ENCODE assay signal across 20 cellular contexts in the genomic region with DNA sequence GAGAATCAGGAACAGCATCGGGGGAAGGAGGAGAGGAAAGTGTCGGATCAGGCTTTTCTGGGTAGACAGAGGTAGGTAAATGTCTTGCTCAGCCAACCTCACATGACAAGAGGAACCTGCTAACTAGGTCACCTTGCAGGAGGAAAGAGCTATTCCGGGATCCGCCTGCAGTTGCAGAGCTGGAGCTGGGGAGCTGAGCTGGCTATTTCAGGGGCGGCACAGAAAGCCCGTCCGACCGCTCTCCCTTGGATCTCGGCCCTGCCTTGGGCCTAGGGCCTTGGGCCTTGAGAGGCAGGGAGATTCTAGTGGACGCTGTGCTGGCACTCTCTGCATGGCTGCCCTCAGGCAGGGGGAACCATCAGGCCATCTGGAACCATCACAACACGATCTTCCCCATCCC. TPM values are rescaled to one million over a fixed set of nuclear protein-coding genes. Genes with fewer than 3 reads are reported as not detected.
DNase-seq lines count a peak whose midpoint lies in the region; ATAC-seq, FAIRE-seq and TF ChIP-seq lines count a peak whose summit lies in the region.
"Had no signal": no experiment of that assay in that cellular context is flagged by ENCODE, and none has a peak within 500 bp of the region (broad histone marks: within the 10 kb centered on the region; RNA-seq: fewer than 3 reads in every experiment).

No MANE protein-coding gene starts in this region.

- DNase-seq in breast epithelium (ENCODE audit: low spot score in 2 of 2) (peak; percentile 58 to 74), MCF 10A (ENCODE audit: unreplicated experiment) (no peak), cerebellum (ENCODE audit: low spot score) (peak; percentile 75), middle frontal gyrus (ENCODE audit: extremely low spot score, low spot score) (peak; percentile 27), thyroid gland (peak; percentile 76 to 82), NCI-H187 (lab: John Stamatoyannopoulos, UW) (no peak), urothelium cell line (ENCODE audit: low spot score) (no peak)
- no peak for DNase-seq in activated CD8-positive, alpha-beta T cell treated with anti-CD3 and anti-CD28 coated beads, Interleukin-2, amount 10 ng/mL, durations not matched to agents 7 days and 5 days
- DNase-seq: activated naive CD4-positive, alpha-beta T cell treated with anti-CD3 and anti-CD28 coated beads, Interleukin-2, amount 50 U/mL, for 16 hours; activated T-cell treated with anti-CD3 and anti-CD28 coated beads for 4 hours; DMS79; erythroblast; NCI-H1436 treated with DMSO at 0.1 percent for 48 hours; NCI-H345; NK-92 treated with Interleukin-12 subunit alpha and Interleukin-12 subunit beta, amount 100 ng/mL, for 24 hours; spleen had no signal

- no peak for ATAC-seq in activated CD8-positive, alpha-beta T cell treated with anti-CD3 and anti-CD28 coated beads, Interleukin-2, amount 10 ng/mL, durations not matched to agents 7 days and 5 days
- ATAC-seq: A549, gastroesophageal sphincter had no signal

- H3K9me3 Mint-ChIP-seq in MCF 10A (ENCODE audit: unreplicated experiment): no peaks in the 10 kb centered on the region
- no peaks in the 10 kb centered on the region for H3K9me3 Mint-ChIP-seq in activated CD8-positive, alpha-beta T cell treated with anti-CD3 and anti-CD28 coated beads, Interleukin-2, amount 10 ng/mL, durations not matched to agents 7 days and 5 days (ENCODE audit: insufficient read depth)

- no TSS peak for BruUV-seq in MCF 10A (replicated peaks; lab: Mats Ljungman, UMichigan)

- 33 to 62% methylated on average over 3 to 11 of the region's 11 CpGs for WGBS in thyroid gland, 2 donors

- H3K36me3 Mint-ChIP-seq in MCF 10A (ENCODE audit: insufficient read depth, unreplicated experiment): no peaks in the 10 kb centered on the region
- no peaks in the 10 kb centered on the region for H3K36me3 Mint-ChIP-seq in activated CD8-positive, alpha-beta T cell treated with anti-CD3 and anti-CD28 coated beads, Interleukin-2, amount 10 ng/mL, durations not matched to agents 7 days and 5 days (ENCODE audit: low read depth)

- no peaks in the 10 kb centered on the region for H3K9me3 ChIP-seq in breast epithelium
- no peaks in the 10 kb centered on the region for H3K9me3 ChIP-seq in thyroid gland
- H3K9me3 ChIP-seq: A549, gastroesophageal sphincter, spleen, thoracic aorta had no signal

- intact Hi-C loops in breast epithelium (cut with DNase I; ENCODE audit: low total_unique reads): no loop called here
- intact Hi-C loops in MCF 10A (cut with micrococcal nuclease): no loop called here
- intact Hi-C loops in thyroid gland (cut with DNase I): no loop called here

- CTCF ChIA-PET in MCF 10A (lab: Yijun Ruan, JAX): interaction anchor here (1.0 kb wide), 1 partner anchor 14 kb away, joined by 3 read pairs; no protein-coding TSS in a partner anchor
- CTCF ChIA-PET in activated CD8-positive, alpha-beta T cell treated with anti-CD3 and anti-CD28 coated beads, Interleukin-2, amount 10 ng/mL, durations not matched to agents 7 days and 5 days (lab: Charles Lee): interaction anchor here (0.6 kb wide), 1 partner anchor 246 kb away, joined by 3 read pairs; no protein-coding TSS in a partner anchor

- no peak overlapping the region for H3K27ac Mint-ChIP-seq in MCF 10A (ENCODE audit: low read depth, unreplicated experiment)
- no peak overlapping the region for H3K27ac Mint-ChIP-seq in activated CD8-positive, alpha-beta T cell treated with anti-CD3 and anti-CD28 coated beads, Interleukin-2, amount 10 ng/mL, durations not matched to agents 7 days and 5 days

- peak overlapping the region; percentile 84 to 96 for H3K27ac ChIP-seq in breast epithelium
- no peak overlapping the region for H3K27ac ChIP-seq in thyroid gland
- H3K27ac ChIP-seq: A549, gastroesophageal sphincter, spleen, thoracic aorta had no signal

- H3K27me3 ChIP-seq in breast epithelium (no peaks in the 10 kb centered on the region), thyroid gland (no peaks in the 10 kb centered on the region)
- H3K27me3 ChIP-seq: gastroesophageal sphincter, spleen had no signal

- no peaks in the 10 kb centered on the region for H3K27me3 Mint-ChIP-seq in MCF 10A (ENCODE audit: insufficient read depth, unreplicated experiment)
- no peaks in the 10 kb centered on the region for H3K27me3 Mint-ChIP-seq in activated CD8-positive, alpha-beta T cell treated with anti-CD3 and anti-CD28 coated beads, Interleukin-2, amount 10 ng/mL, durations not matched to agents 7 days and 5 days (ENCODE audit: low read depth)

- TF ChIP-seq POLR2A in breast epithelium (IDR thresholded peaks at IDR 0.05): no peak
- no peak for TF ChIP-seq POLR2A in thyroid gland (IDR thresholded peaks at IDR 0.05)

- H3K4me3 Mint-ChIP-seq in MCF 10A (ENCODE audit: unreplicated experiment): no peak overlapping the region
- no peak overlapping the region for H3K4me3 Mint-ChIP-seq in activated CD8-positive, alpha-beta T cell treated with anti-CD3 and anti-CD28 coated beads, Interleukin-2, amount 10 ng/mL, durations not matched to agents 7 days and 5 days

- H3K4me1 Mint-ChIP-seq in MCF 10A (ENCODE audit: insufficient read depth, unreplicated experiment): no peaks in the 10 kb centered on the region
- no peaks in the 10 kb centered on the region for H3K4me1 Mint-ChIP-seq in activated CD8-positive, alpha-beta T cell treated with anti-CD3 and anti-CD28 coated beads, Interleukin-2, amount 10 ng/mL, durations not matched to agents 7 days and 5 days (ENCODE audit: low read depth)

- TF ChIP-seq CTCF in breast epithelium (IDR thresholded peaks at IDR 0.05) (peak; percentile 9 to 65 (median 21)), MCF 10A (IDR thresholded peaks at IDR 0.05; ENCODE audit: unreplicated experiment) (no peak), thyroid gland (IDR thresholded peaks at IDR 0.05) (peak in 2 of 6 experiments; percentile 9 to 40)

- H3K4me3 ChIP-seq in breast epithelium (no peak overlapping the region), thyroid gland (replicated peaks in 1 of 3) (no peak overlapping the region)
- H3K4me3 ChIP-seq: A549, gastroesophageal sphincter, spleen, thoracic aorta had no signal

- H3K4me1 ChIP-seq in breast epithelium (peaks cover 4 to 18% of the 10 kb centered on the region in 2 donors), thyroid gland (peaks cover 0 to 12% of the 10 kb centered on the region in 2 donors)
- H3K4me1 ChIP-seq: A549, gastroesophageal sphincter, spleen had no signal

- FAIRE-seq in urothelium cell line (lab: Jason Lieb, UNC): no peak
- FAIRE-seq: A549, TTC549 had no signal

- POLR2A ChIA-PET in MCF 10A (lab: Yijun Ruan, JAX): interaction anchor here (0.6 to 1.0 kb wide), 2 partner anchors 8 to 127 kb away, joined by 3 read pairs; no protein-coding TSS in a partner anchor
- POLR2A ChIA-PET in activated CD8-positive, alpha-beta T cell treated with anti-CD3 and anti-CD28 coated beads, Interleukin-2, amount 10 ng/mL, durations not matched to agents 7 days and 5 days (lab: Charles Lee): no interaction called here

- H3K36me3 ChIP-seq in breast epithelium (no peaks in the 10 kb centered on the region), thyroid gland (no peaks in the 10 kb centered on the region)
- H3K36me3 ChIP-seq: gastroesophageal sphincter, spleen, thoracic aorta had no signal

RNA-seq across cellular contexts. Expression of a gene that starts 56.5 kb away (rescaled TPM):
- total RNA-seq in breast epithelium (10 to 100 TPM; 13.1 to 20.0 (median 13.2) TPM), MCF 10A (2022) (54.1 and 69.9 TPM in 2 replicates), cerebellum (19.1 TPM), thyroid gland (10 to 100 TPM; 10.1 to 20.3 (median 11.8) TPM)
- total RNA-seq in activated CD8-positive, alpha-beta T cell treated with anti-CD3 and anti-CD28 coated beads, Interleukin-2, amount 10 ng/mL, durations not matched to agents 7 days and 5 days: 10 to 100 TPM; 72.6 to 74.5 TPM

Comparison
In these comparisons a context has a peak if more than half of its experiments do, and no peak if none do; other contexts are left out.
1. DNase-seq: peak in breast epithelium (2 of 2), cerebellum (single experiment), middle frontal gyrus (single experiment) and thyroid gland (2 of 2); none in MCF 10A (single experiment), activated CD8-positive, alpha-beta T cell treated with anti-CD3 and anti-CD28 coated beads, Interleukin-2, amount 10 ng/mL, durations not matched to agents 7 days and 5 days (single experiment), NCI-H187 (0 of 2) and urothelium cell line (single experiment).
2. H3K27ac ChIP-seq: peak in breast epithelium (2 of 2); none in thyroid gland (0 of 3).